8 cellular contexts compared by ENCODE assay signal in the genomic region with DNA sequence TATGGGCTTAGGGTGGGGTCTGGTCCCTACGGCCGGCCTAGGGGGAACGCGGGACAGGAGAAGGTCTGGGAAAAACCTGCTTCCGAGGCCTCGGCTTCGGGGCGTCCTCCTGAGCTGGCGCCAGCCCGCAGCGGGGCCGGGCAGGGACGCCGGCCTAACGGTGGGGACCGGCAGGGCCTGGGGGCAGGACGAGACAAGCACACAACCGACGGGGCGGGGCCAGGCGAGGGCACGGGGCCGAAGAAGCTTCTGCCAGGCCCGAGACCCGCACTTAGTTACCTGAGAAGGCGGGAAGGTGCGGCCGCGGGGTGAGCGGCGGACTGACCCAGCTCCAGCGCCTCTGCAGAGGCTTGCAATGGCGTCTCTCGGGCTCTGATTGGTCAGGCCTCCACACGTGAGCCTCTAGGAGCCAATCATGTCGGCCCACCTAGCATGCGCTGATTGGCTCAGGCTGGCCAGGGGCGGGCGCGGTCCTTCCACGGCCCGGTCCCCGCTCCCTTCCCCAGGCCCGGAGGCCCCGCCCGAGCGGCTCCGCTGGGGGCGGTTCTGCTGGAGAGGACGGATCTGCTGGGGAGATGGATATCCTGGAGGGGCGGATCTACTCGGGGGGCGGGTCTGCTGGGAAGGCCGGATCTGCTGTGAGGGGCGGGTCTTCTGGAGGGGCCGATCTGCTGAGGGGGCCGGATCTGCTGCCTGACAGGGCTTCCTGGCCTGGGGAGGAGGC. TPM values are rescaled to one million over a fixed set of nuclear protein-coding genes. Genes with fewer than 3 reads are reported as not detected.
DNase-seq lines count a peak whose midpoint lies in the region; ATAC-seq and TF ChIP-seq lines count a peak whose summit lies in the region.

No MANE protein-coding gene starts in this region.

- WGBS in esophagus, 2 donors, result 0 to 1% methylated on average over 52 to 57 of the region's 57 CpGs

- H3K4me3 ChIP-seq in esophagus (ENCODE audit: low read depth in 1 of 2, low read length in 2 of 2), result peak overlapping the region; percentile 96 to 98
- peak overlapping the region; percentile 86 to 94 for H3K4me3 ChIP-seq in mucosa of rectum (ENCODE audit: low read length in 2 of 2)

- H3K4me1 ChIP-seq in esophagus (ENCODE audit: control insufficient read depth in 2 of 2, insufficient read depth in 2 of 2, low read length in 1 of 2), result peaks cover 7 to 15% of the 10 kb centered on the region in 2 donors
- peaks cover 20 to 24% of the 10 kb centered on the region in 2 donors for H3K4me1 ChIP-seq in mucosa of rectum (ENCODE audit: control insufficient read depth in 2 of 2, insufficient read depth in 2 of 2, low read length in 2 of 2)

- H3K9ac ChIP-seq in mucosa of rectum (ENCODE audit: low read depth in 1 of 2, low read length in 2 of 2), result peak overlapping the region; percentile 89 to 94

- H3K36me3 ChIP-seq in esophagus (ENCODE audit: control insufficient read depth in 2 of 2, insufficient read depth in 2 of 2, low read length in 1 of 2), result peaks cover 0 to 12% of the 10 kb centered on the region in 2 donors
- H3K36me3 ChIP-seq in mucosa of rectum (ENCODE audit: control insufficient read depth in 2 of 2, insufficient read depth in 2 of 2, low read length in 2 of 2), result peaks cover 11% of the 10 kb centered on the region in 2 donors

- H3K27me3 ChIP-seq in esophagus (ENCODE audit: control insufficient read depth in 1 of 2, insufficient read depth in 2 of 2, low read length in 2 of 2) (peaks cover 0 to 11% of the 10 kb centered on the region in 2 donors), mucosa of rectum (ENCODE audit: control insufficient read depth in 2 of 2, insufficient read depth in 2 of 2, low read length in 2 of 2) (peaks cover 10 to 11% of the 10 kb centered on the region in 2 donors)

- peak; percentile 96 for ATAC-seq in GM21737 (IDR thresholded peaks at IDR 0.05; ENCODE audit: unreplicated experiment)

- peak; percentile 88 for DNase-seq in DMS79 (lab: John Stamatoyannopoulos, UW)
- DNase-seq in KG1 (lab: John Stamatoyannopoulos, UW), result peak; percentile 98
- peak; percentile 99 to 100 for DNase-seq in activated T-cell treated with anti-CD3 and anti-CD28 coated beads, Interleukin-2, amount 50 U/mL, for 48 hours
- peak; percentile 94 to 95 for DNase-seq in stimulated activated CD8-positive, alpha-beta memory T cell treated with anti-CD3 and anti-CD28 coated beads, Interleukin-4, amount 100 ng/mL, for 4 hours (ENCODE audit: low read depth in 2 of 2, low spot score in 1 of 2)

- peak overlapping the region; percentile 95 to 96 for H3K27ac ChIP-seq in esophagus (ENCODE audit: low read depth in 2 of 2, low read length in 1 of 2)
- H3K27ac ChIP-seq in mucosa of rectum (ENCODE audit: low read depth in 2 of 2, low read length in 2 of 2), result peak overlapping the region; percentile 92 to 94

- no peaks in the 10 kb centered on the region for H3K9me3 ChIP-seq in esophagus (ENCODE audit: control insufficient read depth in 2 of 2, insufficient read depth in 1 of 2, low read depth in 1 of 2, low read length in 1 of 2)
- no peaks in the 10 kb centered on the region for H3K9me3 ChIP-seq in mucosa of rectum (ENCODE audit: control insufficient read depth in 2 of 2, low read length in 2 of 2)

TF ChIP-seq in PFSK-1, 5 proteins besides CTCF, POLR2A, EP300 and RAD21:
- TF ChIP-seq TAF1 (IDR thresholded peaks at IDR 0.05; ENCODE audit: borderline replicate concordance, insufficient read depth, low read length) (peak; percentile 96), FOXP2 (optimal IDR thresholded peaks at IDR 0.05; ENCODE audit: borderline replicate concordance, extremely low read depth, extremely low read length, insufficient read depth) (no peak), SIN3A (IDR thresholded peaks at IDR 0.05; ENCODE audit: borderline replicate concordance, insufficient read depth, low read length) (no peak), POLR2AphosphoS5 (IDR thresholded peaks at IDR 0.05; ENCODE audit: low read depth, low read length) (peak; percentile 91)
- TF ChIP-seq, protein P1, sequence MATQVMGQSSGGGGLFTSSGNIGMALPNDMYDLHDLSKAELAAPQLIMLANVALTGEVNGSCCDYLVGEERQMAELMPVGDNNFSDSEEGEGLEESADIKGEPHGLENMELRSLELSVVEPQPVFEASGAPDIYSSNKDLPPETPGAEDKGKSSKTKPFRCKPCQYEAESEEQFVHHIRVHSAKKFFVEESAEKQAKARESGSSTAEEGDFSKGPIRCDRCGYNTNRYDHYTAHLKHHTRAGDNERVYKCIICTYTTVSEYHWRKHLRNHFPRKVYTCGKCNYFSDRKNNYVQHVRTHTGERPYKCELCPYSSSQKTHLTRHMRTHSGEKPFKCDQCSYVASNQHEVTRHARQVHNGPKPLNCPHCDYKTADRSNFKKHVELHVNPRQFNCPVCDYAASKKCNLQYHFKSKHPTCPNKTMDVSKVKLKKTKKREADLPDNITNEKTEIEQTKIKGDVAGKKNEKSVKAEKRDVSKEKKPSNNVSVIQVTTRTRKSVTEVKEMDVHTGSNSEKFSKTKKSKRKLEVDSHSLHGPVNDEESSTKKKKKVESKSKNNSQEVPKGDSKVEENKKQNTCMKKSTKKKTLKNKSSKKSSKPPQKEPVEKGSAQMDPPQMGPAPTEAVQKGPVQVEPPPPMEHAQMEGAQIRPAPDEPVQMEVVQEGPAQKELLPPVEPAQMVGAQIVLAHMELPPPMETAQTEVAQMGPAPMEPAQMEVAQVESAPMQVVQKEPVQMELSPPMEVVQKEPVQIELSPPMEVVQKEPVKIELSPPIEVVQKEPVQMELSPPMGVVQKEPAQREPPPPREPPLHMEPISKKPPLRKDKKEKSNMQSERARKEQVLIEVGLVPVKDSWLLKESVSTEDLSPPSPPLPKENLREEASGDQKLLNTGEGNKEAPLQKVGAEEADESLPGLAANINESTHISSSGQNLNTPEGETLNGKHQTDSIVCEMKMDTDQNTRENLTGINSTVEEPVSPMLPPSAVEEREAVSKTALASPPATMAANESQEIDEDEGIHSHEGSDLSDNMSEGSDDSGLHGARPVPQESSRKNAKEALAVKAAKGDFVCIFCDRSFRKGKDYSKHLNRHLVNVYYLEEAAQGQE (IDR thresholded peaks at IDR 0.05; ENCODE audit: insufficient read depth in 1 of 2, low read depth in 2 of 2, low read length in 2 of 2), result peak in 1 of 2 experiments; percentile 4; a peak in 1 of 4 replicates

RNA-seq across cellular contexts. Expression of a gene that starts 44.3 kb away (rescaled TPM):
- polyA plus RNA-seq in PFSK-1 (2012; ENCODE audit: insufficient read length, low read depth), result 4.5 TPM
- polyA plus RNA-seq in esophagus, result 1 to 10 TPM in 1 of 2 donors, under 1 TPM in 1; 0.74 to 2.8 TPM

Comparison
In these comparisons a context has a peak if more than half of its experiments do, and no peak if none do; other contexts are left out.
1. Peak in every context shown above with its lines: DNase-seq, ATAC-seq, H3K4me3 ChIP-seq and H3K27ac ChIP-seq.